23 cellular contexts compared by ENCODE assay signal in the genomic region with DNA sequence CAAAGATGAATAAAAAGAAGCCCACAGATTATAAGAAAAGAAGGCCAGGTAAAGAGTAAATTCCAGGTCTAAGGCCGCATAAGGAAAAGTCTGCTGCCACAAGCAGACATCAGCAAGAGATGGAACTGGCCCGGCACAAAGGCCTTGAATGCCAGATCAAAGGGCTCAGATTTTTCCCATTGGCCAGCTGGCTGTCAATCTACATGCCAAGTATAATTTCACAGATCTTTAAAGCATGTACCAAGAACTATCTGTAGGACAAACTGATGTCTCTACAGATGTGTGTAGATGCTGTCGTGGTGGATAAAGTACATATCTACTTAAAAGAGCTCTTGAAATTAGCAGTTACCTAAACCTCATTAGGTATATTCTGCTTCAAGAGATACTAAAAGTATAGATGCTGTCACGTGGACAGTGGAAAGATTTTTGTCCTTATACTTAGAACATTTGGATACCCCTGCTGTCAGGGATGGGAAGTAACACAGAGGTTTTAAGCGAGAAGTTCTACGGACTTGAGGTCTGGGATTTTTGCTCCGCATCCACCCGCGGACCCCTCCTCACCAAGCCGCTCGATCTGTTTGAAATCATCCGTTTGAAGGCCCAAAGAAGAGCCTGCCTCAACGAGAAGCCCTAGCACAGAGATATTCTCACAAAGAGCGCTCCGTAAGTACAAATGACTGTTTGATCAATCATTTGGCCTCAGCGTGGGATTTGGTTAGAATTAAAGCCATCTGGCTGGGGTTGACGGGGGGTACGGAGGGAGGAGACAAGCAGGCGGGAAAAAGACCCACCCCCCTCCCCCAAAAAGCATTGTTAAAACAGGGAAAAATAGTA. TPM values are rescaled to one million over a fixed set of nuclear protein-coding genes. Genes with fewer than 3 reads are reported as not detected.
"Had no signal": no experiment of that assay in that cellular context is flagged by ENCODE, and none has a peak within 500 bp of the region (broad histone marks: within the 10 kb centered on the region; RNA-seq: fewer than 3 reads in every experiment).

No MANE protein-coding gene starts in this region.

- DNase-seq: activated gamma-delta T cell treated with Interleukin-2 at 50 U/mL for 16 hours; activated T-cell treated with anti-CD3 and anti-CD28 coated beads, Interleukin-2, amount 50 U/mL, for 1 hour; adrenal gland; effector CD4-positive, alpha-beta T cell; foreskin melanocyte; glutamatergic neuron; hypothalamus; islet precursor cell; left cardiac atrium; mucosa of descending colon; naive B cell; occipital lobe; retina; stimulated activated CD4-positive, alpha-beta T cell treated with anti-CD3 and anti-CD28 coated beads, Interleukin-4, amount 100 ng/mL, for 24 hours; stimulated activated naive CD4-positive, alpha-beta T cell treated with Interleukin-2 at 50 U/mL for 16 hours; T1000; upper lobe of right lung had no signal

- H3K27me3 ChIP-seq: adrenal gland, ascending aorta, upper lobe of right lung had no signal

- H3K4me1 ChIP-seq: adrenal gland, ascending aorta, upper lobe of right lung had no signal

- FAIRE-seq: bronchial epithelial cell, endometrium had no signal

- H3K36me3 ChIP-seq: adrenal gland, ascending aorta, thoracic aorta, upper lobe of right lung had no signal

- H3K27ac ChIP-seq: adrenal gland, ascending aorta, thoracic aorta, upper lobe of right lung had no signal

- ATAC-seq: left cardiac atrium, mucosa of descending colon, upper lobe of right lung, WTC11 had no signal

- H3K4me3 ChIP-seq: adrenal gland, ascending aorta, mucosa of descending colon, thoracic aorta, upper lobe of right lung had no signal

- H3K9me3 ChIP-seq: adrenal gland, ascending aorta, mucosa of descending colon, thoracic aorta, upper lobe of right lung had no signal

RNA-seq across cellular contexts. Expression of a gene that starts 10.0 kb away (rescaled TPM):
- total RNA-seq: ascending aorta, neural crest cell, occipital lobe had no signal
